ENCODE assay signal across 1 cellular context in the genomic region with DNA sequence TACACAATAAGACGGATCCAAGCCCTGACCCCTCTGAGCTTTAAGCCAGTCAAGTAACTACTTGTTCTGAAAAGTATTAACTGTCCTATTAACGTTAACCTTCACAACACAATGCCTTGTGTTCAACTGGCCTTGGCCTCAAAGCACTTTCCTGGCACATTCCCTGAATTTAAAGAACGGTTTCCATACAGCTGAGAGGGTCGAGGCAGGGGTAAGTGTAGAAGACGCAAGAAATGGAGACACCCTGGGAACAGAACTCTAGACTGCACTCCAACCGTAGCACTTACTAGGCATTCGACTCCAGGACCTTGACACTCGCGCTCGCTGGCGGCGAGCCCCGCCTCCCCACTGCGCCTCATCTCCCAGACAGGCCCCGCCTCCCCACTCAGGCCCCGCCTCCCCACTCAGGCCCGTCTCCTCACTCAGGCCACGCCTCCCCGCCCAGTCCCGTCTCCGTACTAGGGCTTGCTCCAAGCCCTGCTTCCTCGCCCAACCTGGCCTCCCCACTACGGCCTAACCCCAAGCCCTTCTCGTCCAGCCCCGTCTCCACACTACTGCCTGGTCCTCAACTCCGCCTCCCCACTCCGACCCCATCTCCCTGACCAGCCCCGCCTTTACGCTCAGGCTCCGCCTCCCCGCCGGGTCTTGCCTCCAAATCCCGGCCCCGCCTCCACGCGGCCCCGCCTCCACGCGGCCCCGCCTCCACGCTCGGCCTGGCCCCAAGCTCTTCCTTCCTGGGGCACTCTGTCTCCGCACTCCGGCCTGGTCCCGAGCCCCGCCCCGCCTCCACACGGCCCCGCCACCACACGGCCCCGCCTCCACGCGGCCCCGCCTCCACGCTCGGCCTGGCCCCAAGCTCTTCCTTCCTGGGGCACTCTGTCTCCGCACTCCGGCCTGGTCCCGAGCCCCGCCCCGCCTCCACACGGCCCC.
TF ChIP-seq lines count a peak whose summit lies in the region.

No MANE protein-coding gene starts in this region.

TF ChIP-seq in K562, 482 proteins besides CTCF, POLR2A, EP300 and RAD21 (continued from another document and continues in another):
- TF ChIP-seq, protein P1, sequence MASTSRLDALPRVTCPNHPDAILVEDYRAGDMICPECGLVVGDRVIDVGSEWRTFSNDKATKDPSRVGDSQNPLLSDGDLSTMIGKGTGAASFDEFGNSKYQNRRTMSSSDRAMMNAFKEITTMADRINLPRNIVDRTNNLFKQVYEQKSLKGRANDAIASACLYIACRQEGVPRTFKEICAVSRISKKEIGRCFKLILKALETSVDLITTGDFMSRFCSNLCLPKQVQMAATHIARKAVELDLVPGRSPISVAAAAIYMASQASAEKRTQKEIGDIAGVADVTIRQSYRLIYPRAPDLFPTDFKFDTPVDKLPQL (IDR thresholded peaks at IDR 0.05; ENCODE audit: extremely low read depth, insufficient read length): no peak
- TF ChIP-seq RBBP5 (IDR thresholded peaks at IDR 0.05; ENCODE audit: borderline replicate concordance, insufficient read depth, low read length, poor library complexity, severe bottlenecking) (peak; percentile 33), ATF1 (CRISPR knock-in tag; IDR thresholded peaks at IDR 0.05) (no peak), ATF1 (tag; IDR thresholded peaks at IDR 0.05) (0 out of 2 replicates have a peak, but pooled peaks have one; percentile 18), PHF21A (IDR thresholded peaks at IDR 0.05; ENCODE audit: borderline replicate concordance, low read depth) (no peak), MCM2 (IDR thresholded peaks at IDR 0.05; ENCODE audit: low read depth) (no peak), FOXM1 (IDR thresholded peaks at IDR 0.05; ENCODE audit: low read depth) (no peak), FOXM1 (CRISPR knock-in tag; IDR thresholded peaks at IDR 0.05; ENCODE audit: low read depth) (0 out of 2 replicates have a peak, but pooled peaks have one; percentile 80), BDP1 (IDR thresholded peaks at IDR 0.05; ENCODE audit: insufficient read depth, insufficient read length) (no peak), ZBTB26 (CRISPR knock-in tag; IDR thresholded peaks at IDR 0.05) (peak; percentile 82), MEIS2 (IDR thresholded peaks at IDR 0.05; ENCODE audit: partially characterized antibody) (no peak), CHD2 (IDR thresholded peaks at IDR 0.05; ENCODE audit: low read depth, low read length) (no peak), ASH1L (IDR thresholded peaks at IDR 0.05; ENCODE audit: borderline replicate concordance, low read depth, partially characterized antibody) (no peak), SUPT5H (IDR thresholded peaks at IDR 0.05) (peak; percentile 72), CXXC5 (CRISPR knock-in tag; IDR thresholded peaks at IDR 0.05) (peak; percentile 28; the same call in 1 of the 2 replicates), CREM (IDR thresholded peaks at IDR 0.05; ENCODE audit: low read depth) (0 out of 2 replicates have a peak, but pooled peaks have one; percentile 6), YY1 (IDR thresholded peaks at IDR 0.05; ENCODE audit: borderline replicate concordance in 1 of 3, control insufficient read depth in 1 of 3, extremely low read depth in 1 of 3, insufficient read depth in 3 of 3, insufficient read length in 1 of 3, insufficient replicate concordance in 2 of 3, low read depth in 1 of 3, low read length in 2 of 3) (peak in 1 of 3 experiments; percentile 62), POLR2AphosphoS5 (IDR thresholded peaks at IDR 0.05; ENCODE audit: control insufficient read depth, insufficient read depth, low read depth, low read length) (0 out of 2 replicates have a peak, but pooled peaks have one; percentile 4), U2AF2 (optimal IDR thresholded peaks at IDR 0.05; ENCODE audit: low read depth, low read length) (no peak), KDM5B (IDR thresholded peaks at IDR 0.05; ENCODE audit: insufficient replicate concordance, low read depth, low read length) (peak; percentile 79), ZNF212 (CRISPR knock-in tag; IDR thresholded peaks at IDR 0.05) (no peak), ZFX (CRISPR knock-in tag; IDR thresholded peaks at IDR 0.05) (0 out of 2 replicates have a peak, but pooled peaks have one; percentile 11), NFIC (IDR thresholded peaks at IDR 0.05) (peak; percentile 28; the same call in 1 of the 2 replicates), NFRKB (IDR thresholded peaks at IDR 0.05; ENCODE audit: low read depth) (0 out of 2 replicates have a peak, but pooled peaks have one; percentile 23), TCFL5 (CRISPR knock-in tag; conservative IDR thresholded peaks at IDR 0.05) (no peak), PML (IDR thresholded peaks at IDR 0.05; ENCODE audit: low read length) (0 out of 2 replicates have a peak, but pooled peaks have one; percentile 20), ZNF764 (CRISPR knock-in tag; IDR thresholded peaks at IDR 0.05; ENCODE audit: low read depth) (no peak), THRAP3 (IDR thresholded peaks at IDR 0.05; ENCODE audit: borderline replicate concordance) (no peak), ARID1B (IDR thresholded peaks at IDR 0.05) (no peak; the same call in 1 of the 2 replicates), HNRNPLL (IDR thresholded peaks at IDR 0.05; ENCODE audit: low read depth, low read length, poor library complexity, severe bottlenecking) (peak; percentile 30), PHF8 (IDR thresholded peaks at IDR 0.05; ENCODE audit: borderline replicate concordance, low read length) (peak; percentile 51; the same call in 1 of the 2 replicates), TBP (optimal IDR thresholded peaks at IDR 0.05; ENCODE audit: low read depth, low read length) (peak; percentile 56), TRIM24 (IDR thresholded peaks at IDR 0.05) (no peak), ZNF224 (CRISPR knock-in tag; IDR thresholded peaks at IDR 0.05) (peak; percentile 58; the same call in 1 of the 2 replicates), SLC30A9 (CRISPR knock-in tag; IDR thresholded peaks at IDR 0.05) (no peak), ZNF184 (CRISPR knock-in tag; IDR thresholded peaks at IDR 0.05) (no peak), DACH1 (IDR thresholded peaks at IDR 0.05; ENCODE audit: partially characterized antibody) (peak; percentile 54), E2F8 (IDR thresholded peaks at IDR 0.05; ENCODE audit: low read depth, partially characterized antibody) (no peak), ZNF124 (CRISPR knock-in tag; IDR thresholded peaks at IDR 0.05) (no peak), ARNT (IDR thresholded peaks at IDR 0.05) (peak in 1 of 2 experiments; percentile 56; a peak in 1 of 4 replicates)
- TF ChIP-seq, protein P2, sequence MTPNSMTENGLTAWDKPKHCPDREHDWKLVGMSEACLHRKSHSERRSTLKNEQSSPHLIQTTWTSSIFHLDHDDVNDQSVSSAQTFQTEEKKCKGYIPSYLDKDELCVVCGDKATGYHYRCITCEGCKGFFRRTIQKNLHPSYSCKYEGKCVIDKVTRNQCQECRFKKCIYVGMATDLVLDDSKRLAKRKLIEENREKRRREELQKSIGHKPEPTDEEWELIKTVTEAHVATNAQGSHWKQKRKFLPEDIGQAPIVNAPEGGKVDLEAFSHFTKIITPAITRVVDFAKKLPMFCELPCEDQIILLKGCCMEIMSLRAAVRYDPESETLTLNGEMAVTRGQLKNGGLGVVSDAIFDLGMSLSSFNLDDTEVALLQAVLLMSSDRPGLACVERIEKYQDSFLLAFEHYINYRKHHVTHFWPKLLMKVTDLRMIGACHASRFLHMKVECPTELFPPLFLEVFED (CRISPR knock-in tag; conservative IDR thresholded peaks at IDR 0.05): peak; percentile 83; the same call in 1 of the 2 replicates
- TF ChIP-seq, protein P3, sequence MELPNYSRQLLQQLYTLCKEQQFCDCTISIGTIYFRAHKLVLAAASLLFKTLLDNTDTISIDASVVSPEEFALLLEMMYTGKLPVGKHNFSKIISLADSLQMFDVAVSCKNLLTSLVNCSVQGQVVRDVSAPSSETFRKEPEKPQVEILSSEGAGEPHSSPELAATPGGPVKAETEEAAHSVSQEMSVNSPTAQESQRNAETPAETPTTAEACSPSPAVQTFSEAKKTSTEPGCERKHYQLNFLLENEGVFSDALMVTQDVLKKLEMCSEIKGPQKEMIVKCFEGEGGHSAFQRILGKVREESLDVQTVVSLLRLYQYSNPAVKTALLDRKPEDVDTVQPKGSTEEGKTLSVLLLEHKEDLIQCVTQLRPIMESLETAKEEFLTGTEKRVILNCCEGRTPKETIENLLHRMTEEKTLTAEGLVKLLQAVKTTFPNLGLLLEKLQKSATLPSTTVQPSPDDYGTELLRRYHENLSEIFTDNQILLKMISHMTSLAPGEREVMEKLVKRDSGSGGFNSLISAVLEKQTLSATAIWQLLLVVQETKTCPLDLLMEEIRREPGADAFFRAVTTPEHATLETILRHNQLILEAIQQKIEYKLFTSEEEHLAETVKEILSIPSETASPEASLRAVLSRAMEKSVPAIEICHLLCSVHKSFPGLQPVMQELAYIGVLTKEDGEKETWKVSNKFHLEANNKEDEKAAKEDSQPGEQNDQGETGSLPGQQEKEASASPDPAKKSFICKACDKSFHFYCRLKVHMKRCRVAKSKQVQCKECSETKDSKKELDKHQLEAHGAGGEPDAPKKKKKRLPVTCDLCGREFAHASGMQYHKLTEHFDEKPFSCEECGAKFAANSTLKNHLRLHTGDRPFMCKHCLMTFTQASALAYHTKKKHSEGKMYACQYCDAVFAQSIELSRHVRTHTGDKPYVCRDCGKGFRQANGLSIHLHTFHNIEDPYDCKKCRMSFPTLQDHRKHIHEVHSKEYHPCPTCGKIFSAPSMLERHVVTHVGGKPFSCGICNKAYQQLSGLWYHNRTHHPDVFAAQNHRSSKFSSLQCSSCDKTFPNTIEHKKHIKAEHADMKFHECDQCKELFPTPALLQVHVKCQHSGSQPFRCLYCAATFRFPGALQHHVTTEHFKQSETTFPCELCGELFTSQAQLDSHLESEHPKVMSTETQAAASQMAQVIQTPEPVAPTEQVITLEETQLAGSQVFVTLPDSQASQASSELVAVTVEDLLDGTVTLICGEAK (IDR thresholded peaks at IDR 0.05): 0 out of 2 replicates have a peak, but pooled peaks have one; percentile 56
- TF ChIP-seq, protein P3 (CRISPR knock-in tag; IDR thresholded peaks at IDR 0.05): no peak
- TF ChIP-seq, protein P4, sequence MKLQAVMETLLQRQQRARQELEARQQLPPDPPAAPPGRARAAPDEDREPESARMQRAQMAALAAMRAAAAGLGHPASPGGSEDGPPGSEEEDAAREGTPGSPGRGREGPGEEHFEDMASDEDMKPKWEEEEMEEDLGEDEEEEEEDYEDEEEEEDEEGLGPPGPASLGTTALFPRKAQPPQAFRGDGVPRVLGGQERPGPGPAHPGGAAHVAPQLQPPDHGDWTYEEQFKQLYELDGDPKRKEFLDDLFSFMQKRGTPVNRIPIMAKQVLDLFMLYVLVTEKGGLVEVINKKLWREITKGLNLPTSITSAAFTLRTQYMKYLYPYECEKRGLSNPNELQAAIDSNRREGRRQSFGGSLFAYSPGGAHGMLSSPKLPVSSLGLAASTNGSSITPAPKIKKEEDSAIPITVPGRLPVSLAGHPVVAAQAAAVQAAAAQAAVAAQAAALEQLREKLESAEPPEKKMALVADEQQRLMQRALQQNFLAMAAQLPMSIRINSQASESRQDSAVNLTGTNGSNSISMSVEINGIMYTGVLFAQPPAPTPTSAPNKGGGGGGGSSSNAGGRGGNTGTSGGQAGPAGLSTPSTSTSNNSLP (IDR thresholded peaks at IDR 0.05; ENCODE audit: borderline replicate concordance, low read depth, low read length): no peak
